17 cellular contexts compared by ENCODE assay signal in the genomic region with DNA sequence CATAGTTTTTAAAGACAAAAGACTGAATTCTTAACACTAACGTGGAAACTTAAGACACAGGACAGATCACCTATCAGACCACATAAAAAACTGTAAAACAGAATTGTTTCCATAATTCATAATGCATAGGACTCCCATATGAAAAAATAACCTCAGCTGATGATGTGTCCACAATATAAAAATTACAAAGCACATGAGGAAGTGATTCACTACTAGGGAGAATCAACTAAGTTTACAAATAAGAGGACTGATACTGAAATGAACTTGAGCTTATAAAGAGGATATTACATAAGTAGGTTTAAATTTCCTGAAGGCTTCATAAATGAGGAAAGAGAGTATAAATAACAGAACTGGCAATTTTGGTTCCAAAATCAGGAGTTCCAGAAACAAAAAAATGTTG.
DNase-seq lines count a peak whose midpoint lies in the region; ATAC-seq and TF ChIP-seq lines count a peak whose summit lies in the region.
"Had no signal": no experiment of that assay in that cellular context is flagged by ENCODE, and none has a peak within 500 bp of the region (broad histone marks: within the 10 kb centered on the region; RNA-seq: fewer than 3 reads in every experiment).

No MANE protein-coding gene starts in this region.

- H3K4me2 ChIP-seq in PC-3 (ENCODE audit: low read length), result no peak overlapping the region
- H3K4me2 ChIP-seq: A549 had no signal

- peaks cover 2% of the 10 kb centered on the region for H3K36me3 Mint-ChIP-seq in chondrocyte (ENCODE audit: low read depth)
- H3K36me3 Mint-ChIP-seq: CD8-positive, alpha-beta T cell had no signal

- DNase-seq in PC-3, result no peak
- DNase-seq in dermis blood vessel endothelial cell, result peak; percentile 17
- DNase-seq in iris pigment epithelial cell (ENCODE audit: low read depth), result peak; percentile 3
- DNase-seq in chondrocyte (ENCODE audit: low spot score), result no peak
- DNase-seq: AML-193; Caco-2; Calu3; CD4-positive, alpha-beta T cell; CD8-positive, alpha-beta T cell; DMS79 treated with DMSO at 0.1 percent for 48 hours; GF-D8 had no signal

- H3K27ac Mint-ChIP-seq in chondrocyte (ENCODE audit: unreplicated experiment), result no peak overlapping the region
- H3K27ac Mint-ChIP-seq: B cell; CD4-positive, alpha-beta T cell; CD8-positive, alpha-beta T cell had no signal

- no peaks in the 10 kb centered on the region for H3F3A ChIP-seq in PC-3 (ENCODE audit: low read length, unreplicated experiment)

- H3K27me3 ChIP-seq in PC-3 (ENCODE audit: low read length), result 0 out of 2 replicates have a peak, but pooled peaks cover 4% of the 10 kb centered on the region
- H3K27me3 ChIP-seq: BLaER1 treated with 17β-estradiol and CSF1 and Interleukin-3, amounts not matched to agents 10 nM and 100 nM had no signal

- no peaks in the 10 kb centered on the region for H3K9me3 Mint-ChIP-seq in chondrocyte (ENCODE audit: low read depth)
- H3K9me3 Mint-ChIP-seq: CD4-positive, alpha-beta T cell; CD8-positive, alpha-beta T cell had no signal

- H3K79me2 ChIP-seq in PC-3 (ENCODE audit: low read length), result no peaks in the 10 kb centered on the region

- no peaks in the 10 kb centered on the region for H3K4me1 Mint-ChIP-seq in chondrocyte (ENCODE audit: low read depth)
- H3K4me1 Mint-ChIP-seq: B cell had no signal

- no peak overlapping the region for H3K4me3 Mint-ChIP-seq in chondrocyte (ENCODE audit: unreplicated experiment)
- H3K4me3 Mint-ChIP-seq: B cell; CD4-positive, alpha-beta T cell; CD8-positive, alpha-beta T cell had no signal

- TF ChIP-seq CTCF in PC-3 (conservative IDR thresholded peaks at IDR 0.05; ENCODE audit: low read depth, low read length), result no peak
- TF ChIP-seq CTCF in chondrocyte (IDR thresholded peaks at IDR 0.05), result no peak

- H3K27ac ChIP-seq in PC-3 (ENCODE audit: low read length), result no peak overlapping the region
- H3K27ac ChIP-seq: 22Rv1; A549; BLaER1 treated with 17β-estradiol and CSF1 and Interleukin-3, amounts not matched to agents 10 nM and 100 nM; C4-2B had no signal

- ATAC-seq in PC-3, result peak; percentile 66
- ATAC-seq in GM21390 (IDR thresholded peaks at IDR 0.05; ENCODE audit: unreplicated experiment), result no peak
- ATAC-seq: A549; CD8-positive, alpha-beta T cell had no signal

- BruUV-seq in PC-3 (replicated peaks; lab: Mats Ljungman, UMichigan), result no TSS peak

- no peak overlapping the region for H3K9ac ChIP-seq in PC-3 (ENCODE audit: low read length)
- H3K9ac ChIP-seq: BLaER1 treated with 17β-estradiol and CSF1 and Interleukin-3, amounts not matched to agents 10 nM and 100 nM had no signal

- no peak overlapping the region for H3K4me3 ChIP-seq in PC-3 (ENCODE audit: low read length)
- H3K4me3 ChIP-seq: A549; BLaER1 treated with 17β-estradiol and CSF1 and Interleukin-3, amounts not matched to agents 10 nM and 100 nM had no signal

- H3K4me1 ChIP-seq in PC-3 (ENCODE audit: insufficient read depth, low read length), result no peaks in the 10 kb centered on the region
- H3K4me1 ChIP-seq: A549, Caco-2 had no signal

- H3K36me3 ChIP-seq in PC-3 (ENCODE audit: low read depth, low read length), result no peaks in the 10 kb centered on the region
- H3K36me3 ChIP-seq: BLaER1 treated with 17β-estradiol and CSF1 and Interleukin-3, amounts not matched to agents 10 nM and 100 nM had no signal

- H2AFZ ChIP-seq in PC-3 (ENCODE audit: low read length), result no peak overlapping the region

- CTCF ChIA-PET in PC-3 (lab: Charles Lee), result interaction anchor here (0.6 kb wide), 1 partner anchor 195 kb away, joined by 3 read pairs; no protein-coding TSS in a partner anchor

- no peaks in the 10 kb centered on the region for H3K9me3 ChIP-seq in PC-3 (ENCODE audit: low read length)
- H3K9me3 ChIP-seq: A549; BLaER1 treated with 17β-estradiol and CSF1 and Interleukin-3, amounts not matched to agents 10 nM and 100 nM; Caco-2 had no signal

- H3K9me2 ChIP-seq in PC-3 (replicated peaks; ENCODE audit: low read length), result no peaks in the 10 kb centered on the region

- H4K20me1 ChIP-seq in PC-3 (ENCODE audit: low read length), result no peaks in the 10 kb centered on the region
- H4K20me1 ChIP-seq: BLaER1 treated with 17β-estradiol and CSF1 and Interleukin-3, amounts not matched to agents 10 nM and 100 nM had no signal

- POLR2A ChIA-PET in PC-3 (lab: Charles Lee; ENCODE audit: unreplicated experiment), result no interaction called here

- intact Hi-C loops in PC-3 (cut with micrococcal nuclease), result no loop called here

- peaks cover 51% of the 10 kb centered on the region for H3K27me3 Mint-ChIP-seq in chondrocyte (ENCODE audit: low read depth)

Comparison
In these comparisons a context has a peak if more than half of its experiments do, and no peak if none do; other contexts are left out.
1. DNase-seq: peak in dermis blood vessel endothelial cell (single experiment) and iris pigment epithelial cell (single experiment); none in PC-3 (single experiment) and chondrocyte (single experiment).